In the genomic region with DNA sequence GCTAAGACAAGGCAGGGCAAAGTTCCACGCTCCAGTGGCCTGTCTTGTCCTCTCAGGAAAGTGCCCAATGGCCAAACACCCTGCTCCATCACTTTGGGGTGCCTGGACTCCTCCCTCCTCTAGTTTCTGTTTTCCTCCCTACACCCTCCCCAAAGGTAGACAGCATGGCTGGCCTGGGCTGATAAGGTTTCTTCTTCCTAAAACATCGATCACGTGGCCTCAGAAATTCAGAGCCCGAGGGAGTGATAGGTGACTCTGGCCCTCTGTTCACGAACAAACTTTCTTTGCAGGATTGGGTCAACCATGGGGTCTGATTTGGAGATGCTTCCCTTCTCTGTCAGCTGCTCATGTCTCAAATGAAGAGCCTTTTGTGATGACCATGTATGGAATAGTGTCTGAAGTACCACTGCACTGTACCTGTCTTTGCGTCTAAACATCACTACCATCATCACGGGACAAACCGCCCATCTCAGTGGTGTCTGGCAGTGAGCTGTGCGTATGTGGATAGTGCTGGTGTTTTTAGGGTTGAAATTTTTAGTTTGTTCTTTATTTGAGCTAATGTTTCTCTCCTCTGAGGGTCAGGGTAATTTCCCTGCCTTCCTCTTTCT, we compare ENCODE assay signal across 1 cellular context.
A peak's percentile ranks its signal among the peaks of the same experiment; 100 is the strongest.
TF ChIP-seq lines count a peak whose summit lies in the region.

No MANE protein-coding gene starts in this region.

TF ChIP-seq in K562, 482 proteins besides CTCF, POLR2A, EP300 and RAD21 (continued from another document):
- TF ChIP-seq, protein P1, sequence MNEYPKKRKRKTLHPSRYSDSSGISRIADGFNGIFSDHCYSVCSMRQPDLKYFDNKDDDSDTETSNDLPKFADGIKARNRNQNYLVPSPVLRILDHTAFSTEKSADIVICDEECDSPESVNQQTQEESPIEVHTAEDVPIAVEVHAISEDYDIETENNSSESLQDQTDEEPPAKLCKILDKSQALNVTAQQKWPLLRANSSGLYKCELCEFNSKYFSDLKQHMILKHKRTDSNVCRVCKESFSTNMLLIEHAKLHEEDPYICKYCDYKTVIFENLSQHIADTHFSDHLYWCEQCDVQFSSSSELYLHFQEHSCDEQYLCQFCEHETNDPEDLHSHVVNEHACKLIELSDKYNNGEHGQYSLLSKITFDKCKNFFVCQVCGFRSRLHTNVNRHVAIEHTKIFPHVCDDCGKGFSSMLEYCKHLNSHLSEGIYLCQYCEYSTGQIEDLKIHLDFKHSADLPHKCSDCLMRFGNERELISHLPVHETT (CRISPR knock-in tag; conservative IDR thresholded peaks at IDR 0.05 in 1 of 2, IDR thresholded peaks at IDR 0.05 in 1 of 2) = peak in 1 of 2 experiments; percentile 70; a peak in 2 of 4 replicates
- peak in 1 of 2 experiments; percentile 73; a peak in 2 of 4 replicates for TF ChIP-seq TBL1XR1 (IDR thresholded peaks at IDR 0.05; ENCODE audit: low read length in 2 of 2)
- peak; percentile 97 for TF ChIP-seq TOE1 (IDR thresholded peaks at IDR 0.05; ENCODE audit: borderline replicate concordance)
- no peak for TF ChIP-seq TOE1 (CRISPR knock-in tag; IDR thresholded peaks at IDR 0.05; ENCODE audit: borderline replicate concordance, low read depth)
- no peak for TF ChIP-seq SPI1 (IDR thresholded peaks at IDR 0.05; ENCODE audit: borderline replicate concordance, low read depth, low read length)
- TF ChIP-seq, protein P2, sequence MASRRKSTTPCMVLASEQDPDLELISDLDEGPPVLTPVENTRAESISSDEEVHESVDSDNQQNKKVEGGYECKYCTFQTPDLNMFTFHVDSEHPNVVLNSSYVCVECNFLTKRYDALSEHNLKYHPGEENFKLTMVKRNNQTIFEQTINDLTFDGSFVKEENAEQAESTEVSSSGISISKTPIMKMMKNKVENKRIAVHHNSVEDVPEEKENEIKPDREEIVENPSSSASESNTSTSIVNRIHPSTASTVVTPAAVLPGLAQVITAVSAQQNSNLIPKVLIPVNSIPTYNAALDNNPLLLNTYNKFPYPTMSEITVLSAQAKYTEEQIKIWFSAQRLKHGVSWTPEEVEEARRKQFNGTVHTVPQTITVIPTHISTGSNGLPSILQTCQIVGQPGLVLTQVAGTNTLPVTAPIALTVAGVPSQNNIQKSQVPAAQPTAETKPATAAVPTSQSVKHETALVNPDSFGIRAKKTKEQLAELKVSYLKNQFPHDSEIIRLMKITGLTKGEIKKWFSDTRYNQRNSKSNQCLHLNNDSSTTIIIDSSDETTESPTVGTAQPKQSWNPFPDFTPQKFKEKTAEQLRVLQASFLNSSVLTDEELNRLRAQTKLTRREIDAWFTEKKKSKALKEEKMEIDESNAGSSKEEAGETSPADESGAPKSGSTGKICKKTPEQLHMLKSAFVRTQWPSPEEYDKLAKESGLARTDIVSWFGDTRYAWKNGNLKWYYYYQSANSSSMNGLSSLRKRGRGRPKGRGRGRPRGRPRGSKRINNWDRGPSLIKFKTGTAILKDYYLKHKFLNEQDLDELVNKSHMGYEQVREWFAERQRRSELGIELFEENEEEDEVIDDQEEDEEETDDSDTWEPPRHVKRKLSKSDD (conservative IDR thresholded peaks at IDR 0.05; ENCODE audit: low read length) = no peak
- TF ChIP-seq CTBP1 (IDR thresholded peaks at IDR 0.05; ENCODE audit: borderline replicate concordance) = peak; percentile 99
- TF ChIP-seq, protein P3, sequence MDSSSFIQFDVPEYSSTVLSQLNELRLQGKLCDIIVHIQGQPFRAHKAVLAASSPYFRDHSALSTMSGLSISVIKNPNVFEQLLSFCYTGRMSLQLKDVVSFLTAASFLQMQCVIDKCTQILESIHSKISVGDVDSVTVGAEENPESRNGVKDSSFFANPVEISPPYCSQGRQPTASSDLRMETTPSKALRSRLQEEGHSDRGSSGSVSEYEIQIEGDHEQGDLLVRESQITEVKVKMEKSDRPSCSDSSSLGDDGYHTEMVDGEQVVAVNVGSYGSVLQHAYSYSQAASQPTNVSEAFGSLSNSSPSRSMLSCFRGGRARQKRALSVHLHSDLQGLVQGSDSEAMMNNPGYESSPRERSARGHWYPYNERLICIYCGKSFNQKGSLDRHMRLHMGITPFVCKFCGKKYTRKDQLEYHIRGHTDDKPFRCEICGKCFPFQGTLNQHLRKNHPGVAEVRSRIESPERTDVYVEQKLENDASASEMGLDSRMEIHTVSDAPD (CRISPR knock-in tag; IDR thresholded peaks at IDR 0.05) = no peak
- peak in 1 of 2 experiments; percentile 24; a peak in 1 of 4 replicates for TF ChIP-seq NRF1 (conservative IDR thresholded peaks at IDR 0.05 in 1 of 2, IDR thresholded peaks at IDR 0.05 in 1 of 2)
- TF ChIP-seq STAT5A (IDR thresholded peaks at IDR 0.05; ENCODE audit: borderline replicate concordance, low read length) = peak; percentile 80; the same call in 1 of the 2 replicates
- peak; percentile 61 for TF ChIP-seq JUND (IDR thresholded peaks at IDR 0.05; ENCODE audit: borderline replicate concordance, low read depth, low read length)
- peak; percentile 46; the same call in 1 of the 3 replicates for TF ChIP-seq JUND (tag; IDR thresholded peaks at IDR 0.05; ENCODE audit: borderline replicate concordance, low read depth, low read length)
- no peak for TF ChIP-seq CBX1 (IDR thresholded peaks at IDR 0.05; ENCODE audit: low read depth)
- peak; percentile 65 for TF ChIP-seq RBBP5 (IDR thresholded peaks at IDR 0.05; ENCODE audit: borderline replicate concordance, insufficient read depth, low read length, poor library complexity, severe bottlenecking)
